In genomic region chr6:138682722-138683521, GRCh38 we compare ENCODE assay signal across 12 cellular contexts.
DNase-seq lines count a peak whose midpoint lies in the region; ATAC-seq lines count a peak whose summit lies in the region.
"Had no signal": no experiment of that assay in that cellular context is flagged by ENCODE, and none has a peak within 500 bp of the region (broad histone marks: within the 10 kb centered on the region; RNA-seq: fewer than 3 reads in every experiment).

No MANE protein-coding gene starts in this region.

- DNase-seq in DMS 273 (lab: John Stamatoyannopoulos, UW; ENCODE audit: unreplicated experiment) (peak; percentile 98), NCI-H226 (peak; percentile 64), cerebellum (ENCODE audit: low spot score) (peak; percentile 69), mesendoderm (no peak)
- DNase-seq in activated naive CD4-positive, alpha-beta T cell treated with anti-CD3 and anti-CD28 coated beads for 36 hours: no peak
- DNase-seq in activated CD4-positive, alpha-beta T cell treated with anti-CD3 and anti-CD28 coated beads, Interleukin-2, amount 10 ng/mL, durations not matched to agents 7 days and 5 days: no peak
- DNase-seq: activated naive CD4-positive, alpha-beta T cell; NCI-H1436; pancreas; stimulated activated CD8-positive, alpha-beta memory T cell treated with anti-CD3 and anti-CD28 coated beads, Interleukin-4, amount 100 ng/mL, for 48 hours had no signal

- CTCF ChIA-PET in activated naive CD4-positive, alpha-beta T cell treated with anti-CD3 and anti-CD28 coated beads for 36 hours (lab: Charles Lee): interaction anchor here (0.8 to 1.1 kb wide), 3 partner anchors 10 to 94 kb away, joined by 3 to 5 read pairs (median 4); no protein-coding TSS in a partner anchor
- CTCF ChIA-PET in activated CD4-positive, alpha-beta T cell treated with anti-CD3 and anti-CD28 coated beads, Interleukin-2, amount 10 ng/mL, durations not matched to agents 7 days and 5 days (lab: Charles Lee): interaction anchor here (0.8 to 1.3 kb wide), 2 partner anchors 9 to 15 kb away, joined by 3 read pairs; no protein-coding TSS in a partner anchor

- H3K4me3 Mint-ChIP-seq in activated naive CD4-positive, alpha-beta T cell treated with anti-CD3 and anti-CD28 coated beads for 36 hours: no peak overlapping the region
- no peak overlapping the region for H3K4me3 Mint-ChIP-seq in activated CD4-positive, alpha-beta T cell treated with anti-CD3 and anti-CD28 coated beads, Interleukin-2, amount 10 ng/mL, durations not matched to agents 7 days and 5 days

- no peak overlapping the region for H4K5ac ChIP-seq in mesendoderm (ENCODE audit: low read length)

- peaks cover 17% of the 10 kb centered on the region for H3K79me2 ChIP-seq in mesendoderm (ENCODE audit: control insufficient read depth, insufficient read depth, low read length)

- H3K79me1 ChIP-seq in mesendoderm (ENCODE audit: low read length): peaks cover 7% of the 10 kb centered on the region

- H3K23ac ChIP-seq in mesendoderm (ENCODE audit: low read length): no peak overlapping the region

- no peak overlapping the region for H3K4ac ChIP-seq in mesendoderm (ENCODE audit: low read depth, low read length)

- H2BK120ac ChIP-seq in mesendoderm (ENCODE audit: low read depth, low read length): no peak overlapping the region

- no peak overlapping the region for H2AK5ac ChIP-seq in mesendoderm (ENCODE audit: low read length)

- no peaks in the 10 kb centered on the region for H3K27me3 ChIP-seq in mesendoderm (ENCODE audit: insufficient read depth, low read length, poor library complexity)
- H3K27me3 ChIP-seq: pancreas had no signal

- H3K36me3 Mint-ChIP-seq in activated naive CD4-positive, alpha-beta T cell treated with anti-CD3 and anti-CD28 coated beads for 36 hours (ENCODE audit: low read depth): no peaks in the 10 kb centered on the region
- no peaks in the 10 kb centered on the region for H3K36me3 Mint-ChIP-seq in activated CD4-positive, alpha-beta T cell treated with anti-CD3 and anti-CD28 coated beads, Interleukin-2, amount 10 ng/mL, durations not matched to agents 7 days and 5 days (ENCODE audit: low read depth)

- no peak overlapping the region for H3K4me2 ChIP-seq in mesendoderm (ENCODE audit: low read length)

- H3K9me3 Mint-ChIP-seq in activated naive CD4-positive, alpha-beta T cell treated with anti-CD3 and anti-CD28 coated beads for 36 hours: no peaks in the 10 kb centered on the region
- H3K9me3 Mint-ChIP-seq in activated CD4-positive, alpha-beta T cell treated with anti-CD3 and anti-CD28 coated beads, Interleukin-2, amount 10 ng/mL, durations not matched to agents 7 days and 5 days: no peaks in the 10 kb centered on the region

- H3K36me3 ChIP-seq in mesendoderm (ENCODE audit: control insufficient read depth, insufficient read depth, low read length): no peaks in the 10 kb centered on the region
- H3K36me3 ChIP-seq: pancreas had no signal

- H3K4me1 ChIP-seq in mesendoderm (ENCODE audit: control insufficient read depth, low read depth, low read length): peaks cover 3% of the 10 kb centered on the region
- H3K4me1 ChIP-seq: pancreas had no signal

- H2BK5ac ChIP-seq in mesendoderm (ENCODE audit: low read length): no peak overlapping the region

- H3K56ac ChIP-seq in mesendoderm (ENCODE audit: low read length): no peak overlapping the region

- no peak overlapping the region for H2BK15ac ChIP-seq in mesendoderm (replicated peaks; ENCODE audit: low read depth)

- intact Hi-C loops in activated naive CD4-positive, alpha-beta T cell treated with anti-CD3 and anti-CD28 coated beads for 36 hours (cut with micrococcal nuclease): no loop called here

- no peak overlapping the region for H3K27ac ChIP-seq in mesendoderm (ENCODE audit: low read depth, low read length)
- H3K27ac ChIP-seq: pancreas had no signal

- no peak overlapping the region for H3K27ac Mint-ChIP-seq in activated naive CD4-positive, alpha-beta T cell treated with anti-CD3 and anti-CD28 coated beads for 36 hours
- H3K27ac Mint-ChIP-seq in activated CD4-positive, alpha-beta T cell treated with anti-CD3 and anti-CD28 coated beads, Interleukin-2, amount 10 ng/mL, durations not matched to agents 7 days and 5 days: no peak overlapping the region

- H4K8ac ChIP-seq in mesendoderm (ENCODE audit: low read depth, low read length): no peak overlapping the region

- no CpG with 5 or more reads among the region's 25 CpGs for WGBS in mesendoderm (ENCODE audit: extremely low coverage, insufficient coverage, low lambda C conversion rate)

- H3K9ac ChIP-seq in mesendoderm (ENCODE audit: low read length): no peak overlapping the region

- H3K4me3 ChIP-seq in mesendoderm (ENCODE audit: low read length): no peak overlapping the region
- H3K4me3 ChIP-seq: pancreas had no signal

- POLR2A ChIA-PET in activated CD4-positive, alpha-beta T cell treated with anti-CD3 and anti-CD28 coated beads, Interleukin-2, amount 10 ng/mL, durations not matched to agents 7 days and 5 days (lab: Charles Lee): no interaction called here

- no peaks in the 10 kb centered on the region for H3K27me3 Mint-ChIP-seq in activated naive CD4-positive, alpha-beta T cell treated with anti-CD3 and anti-CD28 coated beads for 36 hours (ENCODE audit: low read depth)
- peaks cover 4% of the 10 kb centered on the region for H3K27me3 Mint-ChIP-seq in activated CD4-positive, alpha-beta T cell treated with anti-CD3 and anti-CD28 coated beads, Interleukin-2, amount 10 ng/mL, durations not matched to agents 7 days and 5 days

- no peaks in the 10 kb centered on the region for H3K4me1 Mint-ChIP-seq in activated naive CD4-positive, alpha-beta T cell treated with anti-CD3 and anti-CD28 coated beads for 36 hours (ENCODE audit: low read depth)
- H3K4me1 Mint-ChIP-seq in activated CD4-positive, alpha-beta T cell treated with anti-CD3 and anti-CD28 coated beads, Interleukin-2, amount 10 ng/mL, durations not matched to agents 7 days and 5 days: no peaks in the 10 kb centered on the region

- ATAC-seq in GM18511 (IDR thresholded peaks at IDR 0.05; ENCODE audit: unreplicated experiment) (no peak), HG03196 (IDR thresholded peaks at IDR 0.05; ENCODE audit: unreplicated experiment) (no peak)

- peak overlapping the region; percentile 23 for H3K18ac ChIP-seq in mesendoderm (ENCODE audit: low read length)

Comparison
In these comparisons a context has a peak if more than half of its experiments do, and no peak if none do; other contexts are left out.
1. DNase-seq: peak in DMS 273 (single experiment), NCI-H226 (single experiment) and cerebellum (single experiment); none in mesendoderm (single experiment), activated naive CD4-positive, alpha-beta T cell treated with anti-CD3 and anti-CD28 coated beads for 36 hours (single experiment) and activated CD4-positive, alpha-beta T cell treated with anti-CD3 and anti-CD28 coated beads, Interleukin-2, amount 10 ng/mL, durations not matched to agents 7 days and 5 days (single experiment).